In genomic region chr3:150278843-150279341, GRCh38 we compare ENCODE assay signal across 15 cellular contexts.
DNase-seq lines count a peak whose midpoint lies in the region; ATAC-seq, FAIRE-seq and TF ChIP-seq lines count a peak whose summit lies in the region.
"Had no signal": no experiment of that assay in that cellular context is flagged by ENCODE, and none has a peak within 500 bp of the region (broad histone marks: within the 10 kb centered on the region; RNA-seq: fewer than 3 reads in every experiment).

No MANE protein-coding gene starts in this region.

- H3K27ac ChIP-seq in kidney (ENCODE audit: low read depth in 2 of 2, low read length in 2 of 2) (peak overlapping the region; percentile 32 to 34), transverse colon (peak overlapping the region; percentile 75 to 84 (median 81)), dorsolateral prefrontal cortex (no peak overlapping the region)
- H3K27ac ChIP-seq: upper lobe of left lung had no signal

- no peak for TF ChIP-seq EP300 in transverse colon (IDR thresholded peaks at IDR 0.05; ENCODE audit: low read depth)

- in situ Hi-C loops in transverse colon (cut with MboI; ENCODE audit: low pct_ligation_motif_present in 1 of 4, low pct_unique_long_range_greater_than_20kb in 1 of 4, low sequenced_read_pairs in 3 of 4) = no loop called here

- H3K27me3 ChIP-seq in transverse colon (no peaks in the 10 kb centered on the region), dorsolateral prefrontal cortex (peaks cover 0 to 7% (median 0%) of the 10 kb centered on the region in 45 donors)
- H3K27me3 ChIP-seq: upper lobe of left lung had no signal

- no peak overlapping the region for H3K9ac ChIP-seq in kidney (ENCODE audit: low read length in 2 of 2)

- intact Hi-C loops in Right ventricle myocardium inferior (cut with DNase I) = no loop called here
- intact Hi-C loops in cardiac septum (cut with DNase I) = no loop called here
- intact Hi-C loops in kidney (cut with DNase I) = no loop called here
- intact Hi-C loops in transverse colon (cut with DNase I; ENCODE audit: low total_unique reads) = no loop called here
- intact Hi-C loops in dorsolateral prefrontal cortex (cut with DNase I) = no loop called here

- peak; percentile 15 for DNase-seq in Right ventricle myocardium inferior (ENCODE audit: missing footprints)
- no peak for DNase-seq in cardiac septum (ENCODE audit: low spot score)
- peak; percentile 40 for DNase-seq in NCI-H774 (lab: John Stamatoyannopoulos, UW)
- peak; percentile 57 for DNase-seq in kidney
- peak; percentile 23 for DNase-seq in transverse colon
- no peak for DNase-seq in ureter (ENCODE audit: low spot score)
- DNase-seq in dorsolateral prefrontal cortex = no peak
- DNase-seq: activated CD8-positive, alpha-beta memory T cell treated with anti-CD3 and anti-CD28 coated beads for 24 hours; activated gamma-delta T cell treated with Interleukin-2 at 50 U/mL for 16 hours; effector memory CD8-positive, alpha-beta T cell; foreskin melanocyte; retina; upper lobe of left lung had no signal

- no peaks in the 10 kb centered on the region for H3K9me3 ChIP-seq in kidney (ENCODE audit: control insufficient read depth in 1 of 2, low read length in 2 of 2)
- peaks cover 0 to 4% of the 10 kb centered on the region in 2 donors for H3K9me3 ChIP-seq in transverse colon
- H3K9me3 ChIP-seq: upper lobe of left lung had no signal

- FAIRE-seq in kidney (lab: Jason Lieb, UNC) = peak; percentile 83
- FAIRE-seq: GM12891 had no signal

- TF ChIP-seq CTCF in kidney (IDR thresholded peaks at IDR 0.05; ENCODE audit: borderline replicate concordance, extremely low read depth, insufficient read depth) (no peak), transverse colon (IDR thresholded peaks at IDR 0.05) (no peak), dorsolateral prefrontal cortex (IDR thresholded peaks at IDR 0.05 in 54 of 56, conservative IDR thresholded peaks at IDR 0.05 in 2 of 56; ENCODE audit: low read depth in 1 of 56, partially characterized antibody in 56 of 56) (no peak)

- H3K4me1 ChIP-seq in kidney (ENCODE audit: control insufficient read depth in 1 of 2, insufficient read depth in 1 of 2, low read depth in 1 of 2, low read length in 2 of 2) = peaks cover 0 to 4% of the 10 kb centered on the region in 2 donors
- peaks cover 7 to 32% (median 21%) of the 10 kb centered on the region in 4 donors for H3K4me1 ChIP-seq in transverse colon
- H3K4me1 ChIP-seq: upper lobe of left lung had no signal

- TF ChIP-seq POLR2A in transverse colon (IDR thresholded peaks at IDR 0.05) = no peak

- ATAC-seq in Right ventricle myocardium inferior (no peak), HG03460 (IDR thresholded peaks at IDR 0.05; ENCODE audit: unreplicated experiment) (no peak)
- ATAC-seq: effector memory CD8-positive, alpha-beta T cell had no signal

- H3K4me3 ChIP-seq in kidney (ENCODE audit: low read length in 2 of 2) = peak overlapping the region; percentile 11 to 34
- H3K4me3 ChIP-seq in transverse colon = no peak overlapping the region
- H3K4me3 ChIP-seq in dorsolateral prefrontal cortex = no peak overlapping the region
- H3K4me3 ChIP-seq: upper lobe of left lung had no signal

- WGBS in transverse colon (ENCODE audit: low coverage in 1 of 2), 2 donors = 40 to 47% methylated on average over 6 to 7 of the region's 7 CpGs

- H3K36me3 ChIP-seq in kidney (ENCODE audit: control insufficient read depth in 1 of 2, insufficient read depth in 2 of 2, low read length in 2 of 2) = no peaks in the 10 kb centered on the region
- H3K36me3 ChIP-seq in transverse colon = no peaks in the 10 kb centered on the region
- H3K36me3 ChIP-seq: upper lobe of left lung had no signal

Comparison
In these comparisons a context has a peak if more than half of its experiments do, and no peak if none do; other contexts are left out.
1. DNase-seq: peak in Right ventricle myocardium inferior (single experiment), NCI-H774 (single experiment), kidney (single experiment) and transverse colon (single experiment); none in cardiac septum (single experiment), ureter (single experiment) and dorsolateral prefrontal cortex (0 of 10).
2. H3K27ac ChIP-seq: peak in kidney (2 of 2) and transverse colon (4 of 4); none in dorsolateral prefrontal cortex (0 of 59).
3. H3K4me3 ChIP-seq: peak in kidney (2 of 2); none in transverse colon (0 of 4) and dorsolateral prefrontal cortex (0 of 59).